ENCODE assay signal across 8 cellular contexts in the genomic region with DNA sequence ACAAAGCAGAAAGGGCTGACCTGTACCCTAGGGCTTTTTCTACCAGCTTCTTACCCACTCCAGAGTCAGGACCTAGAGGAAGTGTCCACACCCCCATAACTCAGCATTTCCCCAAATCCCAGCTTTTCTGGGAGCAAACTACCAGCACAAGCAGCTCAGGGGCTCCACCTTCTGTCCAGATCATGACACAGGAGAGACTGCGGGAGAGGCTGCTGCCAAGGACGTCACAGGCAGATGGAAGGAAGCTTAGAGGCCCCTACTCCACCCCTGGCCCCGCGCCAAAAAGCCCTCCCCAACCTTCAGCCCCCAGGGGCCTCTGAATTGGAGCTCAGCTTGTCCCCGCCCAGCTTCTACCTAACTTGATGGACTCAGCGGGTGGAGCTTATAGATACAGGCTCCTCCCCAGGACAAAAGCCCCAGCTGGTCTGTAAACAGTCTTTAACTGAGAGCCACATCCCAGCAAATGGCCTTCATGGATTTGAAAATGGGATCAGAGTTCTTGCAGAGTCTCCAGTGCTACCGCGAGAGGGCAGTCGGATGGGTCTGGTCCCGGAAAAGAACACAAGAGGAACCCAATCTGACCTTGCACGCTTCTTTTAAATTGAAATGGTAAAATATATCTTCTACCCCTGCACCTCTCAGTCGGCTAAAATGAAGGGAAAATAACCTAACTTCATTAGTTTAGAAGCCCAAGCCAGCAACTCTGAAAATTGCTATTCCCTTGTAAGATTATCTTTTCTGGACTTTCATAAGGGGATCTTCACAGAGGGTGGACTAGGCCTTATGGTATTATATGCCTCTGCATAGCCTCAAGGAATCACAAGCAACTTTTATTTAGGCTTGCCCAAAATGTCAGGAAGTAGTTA. TPM values are rescaled to one million over a fixed set of nuclear protein-coding genes. Genes with fewer than 3 reads are reported as not detected.
A peak's percentile ranks its signal among the peaks of the same experiment; 100 is the strongest.
DNase-seq lines count a peak whose midpoint lies in the region; ATAC-seq and TF ChIP-seq lines count a peak whose summit lies in the region.

No MANE protein-coding gene starts in this region.

- peak; percentile 71 for TF ChIP-seq CTCF in BE2C (IDR thresholded peaks at IDR 0.05; ENCODE audit: low read depth, low read length)
- TF ChIP-seq CTCF in colonic mucosa (IDR thresholded peaks at IDR 0.05), result peak; percentile 43

- H3K27me3 ChIP-seq in BE2C (no peaks in the 10 kb centered on the region), colonic mucosa (no peaks in the 10 kb centered on the region)

- ATAC-seq in HG03432 (IDR thresholded peaks at IDR 0.05; ENCODE audit: unreplicated experiment), result peak; percentile 63

- peak overlapping the region; percentile 64 to 85 for H3K9ac ChIP-seq in colonic mucosa (ENCODE audit: low read depth in 2 of 2, low read length in 2 of 2)

- H3K36me3 ChIP-seq in BE2C, result peaks cover 40% of the 10 kb centered on the region
- H3K36me3 ChIP-seq in colonic mucosa, result peaks cover 22% of the 10 kb centered on the region

- peak overlapping the region; percentile 99 for H3K27ac ChIP-seq in colonic mucosa

- intact Hi-C loops in colonic mucosa (cut with DNase I), result loop anchor here (5.0 kb wide), 1 partner anchor 50 kb away; the partner anchor contains the start of gene PTGES3

- H3K9me3 ChIP-seq in BE2C (no peaks in the 10 kb centered on the region), colonic mucosa (no peaks in the 10 kb centered on the region)

- H3K4me1 ChIP-seq in BE2C, result peaks cover 13% of the 10 kb centered on the region
- peaks cover 17% of the 10 kb centered on the region for H3K4me1 ChIP-seq in colonic mucosa

- peak overlapping the region; percentile 88 for H3K4me3 ChIP-seq in BE2C (ENCODE audit: low read depth, low read length)
- H3K4me3 ChIP-seq in colonic mucosa, result peak overlapping the region; percentile 79

- TF ChIP-seq POLR2A in GM19099 (IDR thresholded peaks at IDR 0.05; ENCODE audit: extremely low read depth, insufficient read length, low read depth), result peak; percentile 29

- DNase-seq in BE2C (peak; percentile 99), NCI-H460 (ENCODE audit: extremely low read depth, low read depth) (peak; percentile 100), colonic mucosa (peak; percentile 100), left kidney (ENCODE audit: low read depth, low spot score) (peak; percentile 99)
- peak; percentile 96 for DNase-seq in activated CD4-positive, alpha-beta T cell treated with anti-CD3 and anti-CD28 coated beads for 48 hours
- DNase-seq in stimulated activated CD4-positive, alpha-beta T cell treated with anti-CD3 and anti-CD28 coated beads, Interleukin-2, amount 100 ng/mL, for 4 hours (ENCODE audit: low read depth), result peak; percentile 73

RNA-seq across cellular contexts. Expression of gene BAZ2A, which starts 6.8 kb away (rescaled TPM):
- 126 TPM for polyA plus RNA-seq in BE2C (2012; ENCODE audit: insufficient read depth, insufficient read length, low read depth)
- 30.4 and 32.4 TPM in 2 replicates for total RNA-seq in NCI-H460 (2014; rRNA removed; shearing (Covaris generic))
- 31.6 and 33.9 TPM in 2 replicates for polyA plus RNA-seq in NCI-H460 (2014; cell fraction: nucleus; rRNA removed)
- 10 to 100 TPM; 85.8 to 99.2 TPM for total RNA-seq in colonic mucosa

RNA-seq across cellular contexts. Expression of gene ATP5F1B, which starts 8.9 kb away (rescaled TPM):
- 2,479 TPM for polyA plus RNA-seq in BE2C (2012; ENCODE audit: insufficient read depth, insufficient read length, low read depth)
- total RNA-seq in NCI-H460 (2014; rRNA removed; shearing (Covaris generic)), result 1,105 and 1,272 TPM in 2 replicates
- 1,146 and 1,187 TPM in 2 replicates for polyA plus RNA-seq in NCI-H460 (2014; cell fraction: nucleus; rRNA removed)
- 1,000 to 10,000 TPM; 1,505 to 1,554 TPM for total RNA-seq in colonic mucosa

RNA-seq across cellular contexts. Expression of gene PTGES3, which starts 51.2 kb away (rescaled TPM):
- polyA plus RNA-seq in BE2C (2012; ENCODE audit: insufficient read depth, insufficient read length, low read depth), result 219 TPM
- 191 and 222 TPM in 2 replicates for total RNA-seq in NCI-H460 (2014; rRNA removed; shearing (Covaris generic))
- polyA plus RNA-seq in NCI-H460 (2014; cell fraction: nucleus; rRNA removed), result 159 and 229 TPM in 2 replicates
- total RNA-seq in colonic mucosa, result 100 to 1,000 TPM; 242 to 303 TPM

Comparison
In these comparisons a context has a peak if more than half of its experiments do, and no peak if none do; other contexts are left out.
1. Peak in every context shown above with its lines: DNase-seq, ATAC-seq, H3K4me3 ChIP-seq and H3K27ac ChIP-seq.